Comparison of ENCODE assay signal across 8 cellular contexts in genomic region chr11:46381836-46382643, GRCh38. TPM values are rescaled to one million over a fixed set of nuclear protein-coding genes. Genes with fewer than 3 reads are reported as not detected.
DNase-seq lines count a peak whose midpoint lies in the region; ATAC-seq and TF ChIP-seq lines count a peak whose summit lies in the region.

No MANE protein-coding gene starts in this region.

- peak overlapping the region; percentile 97 for H3K27ac ChIP-seq in HUES48 (ENCODE audit: low read depth, low read length)
- no peak overlapping the region for H3K27ac ChIP-seq in ascending aorta
- H3K27ac ChIP-seq in upper lobe of right lung = no peak overlapping the region

- peaks cover 7% of the 10 kb centered on the region for H3K4me1 Mint-ChIP-seq in memory B cell

- H3K4me1 ChIP-seq in HUES48 (ENCODE audit: control insufficient read depth, insufficient read depth, low read length) (peaks cover 13% of the 10 kb centered on the region), ascending aorta (peaks cover 5 to 7% of the 10 kb centered on the region in 2 donors), upper lobe of right lung (peaks cover 23% of the 10 kb centered on the region)

- H3K4me3 ChIP-seq in HUES48 (ENCODE audit: low read depth, low read length) = peak overlapping the region; percentile 92
- H3K4me3 ChIP-seq in ascending aorta = peak overlapping the region; percentile 71 to 84
- peak overlapping the region; percentile 67 for H3K4me3 ChIP-seq in upper lobe of right lung

- H3K36me3 Mint-ChIP-seq in memory B cell = peaks cover 12% of the 10 kb centered on the region

- H3K27ac Mint-ChIP-seq in memory B cell = no peak overlapping the region

- H3K9me3 Mint-ChIP-seq in memory B cell = no peaks in the 10 kb centered on the region

- peaks cover 26% of the 10 kb centered on the region for H3K27me3 Mint-ChIP-seq in memory B cell

- no peak for TF ChIP-seq CTCF in ascending aorta (IDR thresholded peaks at IDR 0.05)
- no peak for TF ChIP-seq CTCF in upper lobe of right lung (IDR thresholded peaks at IDR 0.05)

- peak overlapping the region; percentile 74 for H3K4me3 Mint-ChIP-seq in memory B cell

- H3K27me3 ChIP-seq in HUES48 (ENCODE audit: control insufficient read depth, insufficient read depth, low read length) = peaks cover 7% of the 10 kb centered on the region
- H3K27me3 ChIP-seq in ascending aorta = peaks cover 14% of the 10 kb centered on the region
- peaks cover 14% of the 10 kb centered on the region for H3K27me3 ChIP-seq in upper lobe of right lung

- peaks cover 15% of the 10 kb centered on the region; the same call in 1 of the 2 replicates for H3K36me3 ChIP-seq in HUES48 (ENCODE audit: control insufficient read depth, insufficient read depth, low read length)
- peaks cover 1 to 6% of the 10 kb centered on the region in 2 donors for H3K36me3 ChIP-seq in ascending aorta
- no peaks in the 10 kb centered on the region for H3K36me3 ChIP-seq in upper lobe of right lung

- DNase-seq in COLO668 (lab: John Stamatoyannopoulos, UW; ENCODE audit: unreplicated experiment) (peak; percentile 50), ascending aorta (ENCODE audit: low spot score in 2 of 2) (no peak), memory B cell (ENCODE audit: low spot score in 2 of 2) (no peak), upper lobe of right lung (no peak), NK-92 (lab: John Stamatoyannopoulos, UW; ENCODE audit: unreplicated experiment) (no peak), NCI-H2029 treated with DMSO at 0.1 percent for 48 hours (lab: John Stamatoyannopoulos, UW) (no peak)

- intact Hi-C loops in ascending aorta (cut with DNase I) (loop anchor here (10.0 kb wide), 1 partner anchor 233 kb away; the partner anchor contains the start of genes ATG13 and HARBI1), upper lobe of right lung (cut with DNase I) (no loop called here)

- ATAC-seq in memory B cell (ENCODE audit: low read depth) (no peak), upper lobe of right lung (peak; percentile 1), HG03571 (IDR thresholded peaks at IDR 0.05; ENCODE audit: unreplicated experiment) (no peak)

- no peaks in the 10 kb centered on the region for H3K9me3 ChIP-seq in HUES48 (ENCODE audit: control insufficient read depth, insufficient read depth, low read length)
- no peaks in the 10 kb centered on the region for H3K9me3 ChIP-seq in ascending aorta
- H3K9me3 ChIP-seq in upper lobe of right lung = no peaks in the 10 kb centered on the region

- H3K9ac ChIP-seq in HUES48 (ENCODE audit: low read depth, low read length) = peak overlapping the region; percentile 83

RNA-seq across cellular contexts. Expression of gene MDK, which starts 0.6 kb away (rescaled TPM):
- total RNA-seq in ascending aorta = 93.3 TPM
- total RNA-seq in upper lobe of right lung = 24.7 TPM

RNA-seq across cellular contexts. Expression of gene CHRM4, which starts 9.5 kb away (rescaled TPM):
- total RNA-seq in ascending aorta = not detected
- total RNA-seq in upper lobe of right lung = 0.35 TPM

RNA-seq across cellular contexts. Expression of gene DGKZ, which starts 34.8 kb away (rescaled TPM):
- total RNA-seq in ascending aorta = 123 TPM
- 50.4 TPM for total RNA-seq in upper lobe of right lung
